ENCODE assay signal across 15 cellular contexts in the genomic region with DNA sequence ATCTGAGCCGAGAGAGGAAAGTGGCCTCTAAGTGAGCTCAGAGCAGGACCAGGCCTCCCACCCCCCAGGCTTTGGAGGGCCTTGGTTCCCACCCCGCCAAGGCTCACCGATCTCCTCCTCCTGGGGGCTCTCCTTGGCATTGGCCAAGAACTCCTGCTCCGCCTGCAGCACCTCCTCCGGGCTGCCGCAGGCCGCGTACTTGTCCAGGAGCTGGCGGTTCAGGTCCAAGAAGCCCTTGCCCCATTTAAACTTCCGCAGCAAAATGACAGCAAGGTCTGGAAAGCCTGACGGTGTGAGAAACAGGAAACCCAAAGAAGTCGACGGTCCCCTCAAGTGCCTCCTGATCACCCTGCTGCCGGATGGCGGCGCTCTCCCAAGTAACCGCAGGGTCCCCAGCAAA. TPM values are rescaled to one million over a fixed set of nuclear protein-coding genes. Genes with fewer than 3 reads are reported as not detected.
DNase-seq lines count a peak whose midpoint lies in the region; ATAC-seq and TF ChIP-seq lines count a peak whose summit lies in the region.
"Had no signal": no experiment of that assay in that cellular context is flagged by ENCODE, and none has a peak within 500 bp of the region (broad histone marks: within the 10 kb centered on the region; RNA-seq: fewer than 3 reads in every experiment).

No MANE protein-coding gene starts in this region.

- H3K4me1 Mint-ChIP-seq in activated naive CD4-positive, alpha-beta T cell treated with anti-CD3 and anti-CD28 coated beads, Interleukin-2, amount 10 ng/mL, durations not matched to agents 7 days and 5 days = peaks cover 27% of the 10 kb centered on the region
- H3K4me1 Mint-ChIP-seq in T-cell = peaks cover 21 to 36% (median 30%) of the 10 kb centered on the region in 3 donors
- peaks cover 9% of the 10 kb centered on the region for H3K4me1 Mint-ChIP-seq in endodermal cell
- peaks cover 24 to 46% of the 10 kb centered on the region in 2 donors for H3K4me1 Mint-ChIP-seq in stimulated activated naive B cell treated with anti-CD40 and anti-IgM and Interleukin-4, amounts not matched to agents 10 μg/mL and 1 μg/mL and 100 μg/mL, for 72 hours

- no peak overlapping the region for H3K27ac ChIP-seq in endodermal cell (ENCODE audit: low read depth, low read length)
- H3K27ac ChIP-seq: parathyroid adenoma, testis had no signal

- no peak for TF ChIP-seq CTCF in endodermal cell (conservative IDR thresholded peaks at IDR 0.05)

- H3K36me3 ChIP-seq in endodermal cell (ENCODE audit: control insufficient read depth, insufficient read depth, low read length) = peaks cover 17% of the 10 kb centered on the region

- no peaks in the 10 kb centered on the region for H3K27me3 Mint-ChIP-seq in activated naive CD4-positive, alpha-beta T cell treated with anti-CD3 and anti-CD28 coated beads, Interleukin-2, amount 10 ng/mL, durations not matched to agents 7 days and 5 days
- H3K27me3 Mint-ChIP-seq in T-cell (peaks cover 0 to 1% of the 10 kb centered on the region in 2 donors), endodermal cell (ENCODE audit: insufficient read depth) (no peaks in the 10 kb centered on the region)
- H3K27me3 Mint-ChIP-seq in stimulated activated naive B cell treated with anti-CD40 and anti-IgM and Interleukin-4, amounts not matched to agents 10 μg/mL and 1 μg/mL and 100 μg/mL, for 72 hours = no peaks in the 10 kb centered on the region

- H3K4me3 Mint-ChIP-seq in activated naive CD4-positive, alpha-beta T cell treated with anti-CD3 and anti-CD28 coated beads, Interleukin-2, amount 10 ng/mL, durations not matched to agents 7 days and 5 days = peak overlapping the region; percentile 80
- H3K4me3 Mint-ChIP-seq in T-cell (peak overlapping the region; percentile 75 to 80 (median 79)), endodermal cell (peak overlapping the region; percentile 73)
- H3K4me3 Mint-ChIP-seq in stimulated activated naive B cell treated with anti-CD40 and anti-IgM and Interleukin-4, amounts not matched to agents 10 μg/mL and 1 μg/mL and 100 μg/mL, for 72 hours = peak overlapping the region; percentile 13 to 32

- H3K27me3 ChIP-seq in endodermal cell (ENCODE audit: control insufficient read depth, insufficient read depth, low read length, poor library complexity, severe bottlenecking) = no peaks in the 10 kb centered on the region
- H3K27me3 ChIP-seq: testis had no signal

- no peaks in the 10 kb centered on the region for H3K9me3 Mint-ChIP-seq in activated naive CD4-positive, alpha-beta T cell treated with anti-CD3 and anti-CD28 coated beads, Interleukin-2, amount 10 ng/mL, durations not matched to agents 7 days and 5 days
- H3K9me3 Mint-ChIP-seq in T-cell (no peaks in the 10 kb centered on the region), endodermal cell (no peaks in the 10 kb centered on the region)
- no peaks in the 10 kb centered on the region for H3K9me3 Mint-ChIP-seq in stimulated activated naive B cell treated with anti-CD40 and anti-IgM and Interleukin-4, amounts not matched to agents 10 μg/mL and 1 μg/mL and 100 μg/mL, for 72 hours

- ATAC-seq in T-cell (replicated peaks in 1 of 4) = no peak
- no peak for ATAC-seq in stimulated activated naive B cell treated with anti-CD40 and anti-IgM and Interleukin-4, amounts not matched to agents 10 μg/mL and 1 μg/mL and 100 μg/mL, for 72 hours (replicated peaks)

- H3K36me3 Mint-ChIP-seq in activated naive CD4-positive, alpha-beta T cell treated with anti-CD3 and anti-CD28 coated beads, Interleukin-2, amount 10 ng/mL, durations not matched to agents 7 days and 5 days = peaks cover 4% of the 10 kb centered on the region
- no peaks in the 10 kb centered on the region for H3K36me3 Mint-ChIP-seq in T-cell
- peaks cover 10% of the 10 kb centered on the region for H3K36me3 Mint-ChIP-seq in endodermal cell (ENCODE audit: low read depth)
- peaks cover 4 to 26% of the 10 kb centered on the region in 2 donors for H3K36me3 Mint-ChIP-seq in stimulated activated naive B cell treated with anti-CD40 and anti-IgM and Interleukin-4, amounts not matched to agents 10 μg/mL and 1 μg/mL and 100 μg/mL, for 72 hours

- no peaks in the 10 kb centered on the region for H3K4me1 ChIP-seq in endodermal cell (ENCODE audit: control insufficient read depth, insufficient read depth, low read length)

- H3K9ac ChIP-seq in endodermal cell (ENCODE audit: extremely low read depth, low read length, poor library complexity, severe bottlenecking) = no peak overlapping the region
- H3K9ac ChIP-seq: parathyroid adenoma had no signal

- no peak overlapping the region for H3K4me3 ChIP-seq in endodermal cell (ENCODE audit: low read length)
- H3K4me3 ChIP-seq: testis had no signal

- H3K9me3 ChIP-seq in endodermal cell (ENCODE audit: control insufficient read depth, low read length) = no peaks in the 10 kb centered on the region
- H3K9me3 ChIP-seq: testis had no signal

- CTCF ChIA-PET in activated naive CD4-positive, alpha-beta T cell treated with anti-CD3 and anti-CD28 coated beads, Interleukin-2, amount 10 ng/mL, durations not matched to agents 7 days and 5 days (lab: Charles Lee) = no interaction called here
- CTCF ChIA-PET in T-cell (lab: Charles Lee) = no interaction called here

- 95 to 99% methylated on average over 10 to 17 of the region's 17 CpGs for WGBS in endodermal cell (ENCODE audit: insufficient coverage in 1 of 2, insufficient read length in 1 of 2), 2 experiments

- peak overlapping the region; percentile 77 for H3K27ac Mint-ChIP-seq in activated naive CD4-positive, alpha-beta T cell treated with anti-CD3 and anti-CD28 coated beads, Interleukin-2, amount 10 ng/mL, durations not matched to agents 7 days and 5 days
- H3K27ac Mint-ChIP-seq in T-cell (peak overlapping the region in 1 of 2 donors; percentile 15), endodermal cell (no peak overlapping the region)
- H3K27ac Mint-ChIP-seq in stimulated activated naive B cell treated with anti-CD40 and anti-IgM and Interleukin-4, amounts not matched to agents 10 μg/mL and 1 μg/mL and 100 μg/mL, for 72 hours = peak overlapping the region; percentile 93

- POLR2A ChIA-PET in T-cell (lab: Charles Lee) = no interaction called here

- no peak for DNase-seq in activated naive CD4-positive, alpha-beta T cell treated with anti-CD3 and anti-CD28 coated beads, Interleukin-2, amount 10 ng/mL, durations not matched to agents 7 days and 5 days
- DNase-seq in activated naive CD4-positive, alpha-beta T cell (lab: John Stamatoyannopoulos, UW) = no peak
- DNase-seq in T-cell (no peak), endodermal cell (no peak), amniotic stem cell (lab: John Stamatoyannopoulos, UW) (no peak), COLO668 (lab: John Stamatoyannopoulos, UW; ENCODE audit: unreplicated experiment) (no peak), cerebellum (ENCODE audit: low spot score) (no peak)
- no peak for DNase-seq in stimulated activated naive B cell treated with anti-CD40 and anti-IgM and Interleukin-4, amounts not matched to agents 10 μg/mL and 1 μg/mL and 100 μg/mL, for 72 hours
- DNase-seq: mesendoderm; MM.1S; NCI-H2081; SHP77; stimulated activated CD4-positive, alpha-beta T cell treated with anti-CD3 and anti-CD28 coated beads, Interleukin-12 subunit alpha, Interleukin-12 subunit beta, amount 100 ng/mL, for 4 hours; testis had no signal

RNA-seq across cellular contexts. Expression of a gene that starts 1.7 kb away (rescaled TPM):
- total RNA-seq in T-cell = 10 to 100 TPM; 25.4 to 53.1 (median 48.1) TPM
- 10 to 100 TPM; 64.9 to 67.4 TPM for total RNA-seq in endodermal cell
- polyA plus RNA-seq in endodermal cell (2013, experiment 1 of 2) = 47.0 TPM
- polyA plus RNA-seq in endodermal cell (2013, experiment 2 of 2) = 44.1 TPM
- 18.1 TPM for total RNA-seq in cerebellum

RNA-seq across cellular contexts. Expression of a gene that starts 1.8 kb away (rescaled TPM):
- total RNA-seq in T-cell (10 to 100 TPM; 42.6 to 66.5 (median 63.1) TPM), endodermal cell (10 to 100 TPM; 34.0 to 38.4 TPM), cerebellum (18.4 TPM)
- polyA plus RNA-seq in endodermal cell (2013, experiment 1 of 2) = 22.5 TPM
- polyA plus RNA-seq in endodermal cell (2013, experiment 2 of 2) = 22.2 TPM

RNA-seq across cellular contexts. Expression of a gene that starts 16.5 kb away (rescaled TPM):
- total RNA-seq in T-cell (10 to 100 TPM in 4 of 5 donors, 1 to 10 TPM in 1; 9.1 to 12.8 (median 12.7) TPM), endodermal cell (10 to 100 TPM; 25.0 to 43.5 TPM), cerebellum (8.8 TPM)
- polyA plus RNA-seq in endodermal cell (2013, experiment 1 of 2) = 21.8 TPM
- polyA plus RNA-seq in endodermal cell (2013, experiment 2 of 2) = 19.6 TPM

RNA-seq across cellular contexts. Expression of a gene that starts 40.5 kb away (rescaled TPM):
- total RNA-seq in T-cell (100 to 1,000 TPM; 173 to 247 (median 190) TPM), endodermal cell (100 to 1,000 TPM; 250 to 294 TPM), cerebellum (62.0 TPM)
- polyA plus RNA-seq in endodermal cell (2013, experiment 1 of 2) = 223 TPM
- 222 TPM for polyA plus RNA-seq in endodermal cell (2013, experiment 2 of 2)

Comparison
In these comparisons a context has a peak if more than half of its experiments do, and no peak if none do; other contexts are left out.
1. H3K4me3 Mint-ChIP-seq: peak in every context shown above with its lines; median percentile 80 in activated naive CD4-positive, alpha-beta T cell treated with anti-CD3 and anti-CD28 coated beads, Interleukin-2, amount 10 ng/mL, durations not matched to agents 7 days and 5 days; 79 in T-cell; 73 in endodermal cell; 22 in stimulated activated naive B cell treated with anti-CD40 and anti-IgM and Interleukin-4, amounts not matched to agents 10 μg/mL and 1 μg/mL and 100 μg/mL, for 72 hours.